In the genomic region with DNA sequence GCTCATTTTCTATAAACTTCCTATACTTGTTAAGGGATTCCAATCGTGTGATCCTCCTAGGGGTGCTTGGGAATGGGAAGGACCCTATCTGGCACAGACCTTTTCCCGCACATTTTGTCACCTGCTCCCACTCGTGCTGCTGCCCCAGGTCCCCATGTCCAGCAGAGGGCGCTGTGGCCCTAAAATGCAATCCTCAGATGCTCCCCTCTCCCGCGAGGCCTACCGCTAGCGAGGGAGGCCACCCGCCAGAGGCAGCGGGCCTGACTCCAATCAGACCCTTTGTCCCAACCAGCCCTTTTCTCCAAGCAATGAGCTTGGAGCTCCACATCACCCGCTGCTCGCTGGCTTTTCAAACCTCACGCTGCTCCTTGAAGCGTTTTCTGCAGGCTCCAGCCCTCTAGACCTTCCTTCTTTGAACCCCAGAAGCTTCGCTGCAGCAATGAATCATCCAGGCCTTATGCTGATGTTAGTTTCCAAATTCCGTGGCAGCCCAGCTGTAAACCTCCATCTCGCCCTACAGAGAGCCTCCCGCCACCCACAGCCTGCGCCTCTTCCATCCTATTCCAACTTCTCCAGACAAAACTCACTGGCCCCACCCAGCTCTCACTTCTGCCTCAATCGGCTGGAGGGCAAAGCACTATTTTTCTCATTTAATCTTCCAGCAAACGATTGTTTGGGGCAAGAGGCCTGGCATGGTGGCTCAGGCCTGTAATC, we compare ENCODE assay signal across 8 cellular contexts. TPM values are rescaled to one million over a fixed set of nuclear protein-coding genes. Genes with fewer than 3 reads are reported as not detected.
A peak's percentile ranks its signal among the peaks of the same experiment; 100 is the strongest.
DNase-seq lines count a peak whose midpoint lies in the region; ATAC-seq lines count a peak whose summit lies in the region.

No MANE protein-coding gene starts in this region.

- H3K27me3 ChIP-seq in BLaER1: no peaks in the 10 kb centered on the region

- H3K4me3 ChIP-seq in BLaER1: no peak overlapping the region

- ATAC-seq in HG02798 (IDR thresholded peaks at IDR 0.05; ENCODE audit: poor library complexity, unreplicated experiment): peak; percentile 64
- peak; percentile 88 for ATAC-seq in left lobe of liver
- ATAC-seq in GM19452 (IDR thresholded peaks at IDR 0.05; ENCODE audit: unreplicated experiment): no peak

- H3K27ac ChIP-seq in BLaER1: peak overlapping the region; percentile 74

- peak overlapping the region; percentile 57 for H3K4me2 ChIP-seq in BLaER1

- no peaks in the 10 kb centered on the region for H3K36me3 ChIP-seq in BLaER1

- H4K20me1 ChIP-seq in BLaER1: no peaks in the 10 kb centered on the region

- H3K4me1 ChIP-seq in BLaER1: peaks cover 27% of the 10 kb centered on the region

- peak; percentile 88 for DNase-seq in NCI-H460 (ENCODE audit: extremely low read depth, low read depth)
- DNase-seq in activated CD4-positive, alpha-beta T cell treated with anti-CD3 and anti-CD28 coated beads for 24 hours (ENCODE audit: low read depth in 2 of 2): peak; percentile 80 to 91
- peak; percentile 89 for DNase-seq in cerebellar cortex (ENCODE audit: low spot score)
- DNase-seq in left lobe of liver (ENCODE audit: low spot score): peak; percentile 65
- DNase-seq in stimulated activated CD4-positive, alpha-beta T cell treated with anti-CD3 and anti-CD28 coated beads, Interleukin-2, amount 100 ng/mL, for 24 hours: peak; percentile 93 to 94

- peaks cover 7% of the 10 kb centered on the region; the same call in 1 of the 2 replicates for H3K9me3 ChIP-seq in BLaER1

- H3K9ac ChIP-seq in BLaER1: peak overlapping the region; percentile 70; the same call in 1 of the 2 replicates

RNA-seq across cellular contexts. Expression of a gene that starts 23.6 kb away (rescaled TPM):
- 1.7 and 2.0 TPM in 2 replicates for total RNA-seq in NCI-H460 (2014; rRNA removed; shearing (Covaris generic))
- polyA plus RNA-seq in NCI-H460 (2014; cell fraction: nucleus; rRNA removed): 2.0 and 6.1 TPM in 2 replicates
- 0.18 TPM for total RNA-seq in left lobe of liver

RNA-seq across cellular contexts. Expression of a gene that starts 30.5 kb away (rescaled TPM):
- total RNA-seq in NCI-H460 (2014; rRNA removed; shearing (Covaris generic)): 17.8 and 20.0 TPM in 2 replicates
- polyA plus RNA-seq in NCI-H460 (2014; cell fraction: nucleus; rRNA removed): 8.6 and 14.4 TPM in 2 replicates
- 11.0 TPM for total RNA-seq in left lobe of liver
